ENCODE assay signal across 16 cellular contexts in genomic region chr2:199830531-199830930, GRCh38. TPM values are rescaled to one million over a fixed set of nuclear protein-coding genes. Genes with fewer than 3 reads are reported as not detected.
DNase-seq lines count a peak whose midpoint lies in the region; ATAC-seq and TF ChIP-seq lines count a peak whose summit lies in the region.
"Had no signal": no experiment of that assay in that cellular context is flagged by ENCODE, and none has a peak within 500 bp of the region (broad histone marks: within the 10 kb centered on the region; RNA-seq: fewer than 3 reads in every experiment).

No MANE protein-coding gene starts in this region.

- H3K4me2 ChIP-seq in GM23248 (ENCODE audit: unreplicated experiment): no peak overlapping the region
- no peak overlapping the region for H3K4me2 ChIP-seq in neural progenitor cell
- H3K4me2 ChIP-seq: PC-9 had no signal

- H3K4me3 Mint-ChIP-seq in activated CD8-positive, alpha-beta T cell treated with anti-CD3 and anti-CD28 coated beads, Interleukin-2, amount 10 ng/mL, durations not matched to agents 7 days and 5 days: no peak overlapping the region
- H3K4me3 Mint-ChIP-seq in activated T-helper 17 cell treated with anti-CD3 and anti-CD28 coated beads, Interleukin-2, amount 50 U/mL, for 72 hours: no peak overlapping the region
- H3K4me3 Mint-ChIP-seq in neural progenitor cell: no peak overlapping the region

- H3K9me3 Mint-ChIP-seq in activated CD8-positive, alpha-beta T cell treated with anti-CD3 and anti-CD28 coated beads, Interleukin-2, amount 10 ng/mL, durations not matched to agents 7 days and 5 days (ENCODE audit: insufficient read depth): no peaks in the 10 kb centered on the region
- H3K9me3 Mint-ChIP-seq in activated T-helper 17 cell treated with anti-CD3 and anti-CD28 coated beads, Interleukin-2, amount 50 U/mL, for 72 hours: no peaks in the 10 kb centered on the region
- no peaks in the 10 kb centered on the region for H3K9me3 Mint-ChIP-seq in neural progenitor cell

- peak overlapping the region; percentile 19 for H3K9ac ChIP-seq in SK-N-MC (ENCODE audit: insufficient read length)
- H3K9ac ChIP-seq in GM23248: no peak overlapping the region
- H3K9ac ChIP-seq in neural progenitor cell: no peak overlapping the region

- no peak overlapping the region for H3K27ac Mint-ChIP-seq in activated CD8-positive, alpha-beta T cell treated with anti-CD3 and anti-CD28 coated beads, Interleukin-2, amount 10 ng/mL, durations not matched to agents 7 days and 5 days
- H3K27ac Mint-ChIP-seq in activated T-helper 17 cell treated with anti-CD3 and anti-CD28 coated beads, Interleukin-2, amount 50 U/mL, for 72 hours: no peak overlapping the region
- H3K27ac Mint-ChIP-seq in neural progenitor cell: no peak overlapping the region

- no peaks in the 10 kb centered on the region for H3K9me2 ChIP-seq in GM23248 (ENCODE audit: insufficient read depth)

- H3K4me1 ChIP-seq in GM23248 (ENCODE audit: insufficient read depth): no peaks in the 10 kb centered on the region
- no peaks in the 10 kb centered on the region for H3K4me1 ChIP-seq in neural progenitor cell

- no peaks in the 10 kb centered on the region for H3K79me2 ChIP-seq in GM23248 (ENCODE audit: insufficient read depth)
- no peaks in the 10 kb centered on the region for H3K79me2 ChIP-seq in neural progenitor cell (ENCODE audit: low read depth)

- H3K4me1 Mint-ChIP-seq in activated CD8-positive, alpha-beta T cell treated with anti-CD3 and anti-CD28 coated beads, Interleukin-2, amount 10 ng/mL, durations not matched to agents 7 days and 5 days (ENCODE audit: low read depth): no peaks in the 10 kb centered on the region
- H3K4me1 Mint-ChIP-seq in activated T-helper 17 cell treated with anti-CD3 and anti-CD28 coated beads, Interleukin-2, amount 50 U/mL, for 72 hours: no peaks in the 10 kb centered on the region
- peaks cover 3% of the 10 kb centered on the region for H3K4me1 Mint-ChIP-seq in neural progenitor cell

- in situ Hi-C loops in GM23248 (cut with MboI): no loop called here

- H3K9me3 ChIP-seq in SK-N-MC (ENCODE audit: low read depth, low read length) (peaks cover 3% of the 10 kb centered on the region; the same call in 1 of the 2 replicates), GM23248 (ENCODE audit: low read depth) (no peaks in the 10 kb centered on the region), neural progenitor cell (ENCODE audit: low read depth) (no peaks in the 10 kb centered on the region)

- H3K27me3 ChIP-seq in GM23248 (replicated peaks; ENCODE audit: insufficient read depth): no peaks in the 10 kb centered on the region
- no peaks in the 10 kb centered on the region for H3K27me3 ChIP-seq in neural progenitor cell

- CTCF ChIA-PET in activated CD8-positive, alpha-beta T cell treated with anti-CD3 and anti-CD28 coated beads, Interleukin-2, amount 10 ng/mL, durations not matched to agents 7 days and 5 days (lab: Charles Lee): no interaction called here

- H3K27me3 Mint-ChIP-seq in activated CD8-positive, alpha-beta T cell treated with anti-CD3 and anti-CD28 coated beads, Interleukin-2, amount 10 ng/mL, durations not matched to agents 7 days and 5 days (ENCODE audit: low read depth): no peaks in the 10 kb centered on the region
- no peaks in the 10 kb centered on the region for H3K27me3 Mint-ChIP-seq in activated T-helper 17 cell treated with anti-CD3 and anti-CD28 coated beads, Interleukin-2, amount 50 U/mL, for 72 hours
- H3K27me3 Mint-ChIP-seq in neural progenitor cell (ENCODE audit: insufficient read depth, low read depth): no peaks in the 10 kb centered on the region

- peak overlapping the region; percentile 82 for H3K27ac ChIP-seq in SK-N-MC
- H3K27ac ChIP-seq in GM23248: no peak overlapping the region
- no peak overlapping the region for H3K27ac ChIP-seq in neural progenitor cell
- H3K27ac ChIP-seq: PC-9 had no signal

- TF ChIP-seq CTCF in neural progenitor cell (IDR thresholded peaks at IDR 0.05): no peak

- H4K20me1 ChIP-seq in GM23248 (ENCODE audit: insufficient read depth) (no peaks in the 10 kb centered on the region), neural progenitor cell (ENCODE audit: low read depth) (no peaks in the 10 kb centered on the region)

- no peak for ATAC-seq in activated CD8-positive, alpha-beta T cell treated with anti-CD3 and anti-CD28 coated beads, Interleukin-2, amount 10 ng/mL, durations not matched to agents 7 days and 5 days
- ATAC-seq in activated T-helper 17 cell treated with anti-CD3 and anti-CD28 coated beads, Interleukin-2, amount 50 U/mL, for 72 hours (replicated peaks): no peak

- H3K36me3 ChIP-seq in SK-N-MC (ENCODE audit: insufficient read depth, low read length): no peaks in the 10 kb centered on the region
- H3K36me3 ChIP-seq in GM23248 (ENCODE audit: low read depth): no peaks in the 10 kb centered on the region
- no peaks in the 10 kb centered on the region for H3K36me3 ChIP-seq in neural progenitor cell

- no peaks in the 10 kb centered on the region for H3K36me3 Mint-ChIP-seq in activated CD8-positive, alpha-beta T cell treated with anti-CD3 and anti-CD28 coated beads, Interleukin-2, amount 10 ng/mL, durations not matched to agents 7 days and 5 days (ENCODE audit: low read depth)
- no peaks in the 10 kb centered on the region for H3K36me3 Mint-ChIP-seq in activated T-helper 17 cell treated with anti-CD3 and anti-CD28 coated beads, Interleukin-2, amount 50 U/mL, for 72 hours (ENCODE audit: low read depth)
- H3K36me3 Mint-ChIP-seq in neural progenitor cell: no peaks in the 10 kb centered on the region

- POLR2A ChIA-PET in activated CD8-positive, alpha-beta T cell treated with anti-CD3 and anti-CD28 coated beads, Interleukin-2, amount 10 ng/mL, durations not matched to agents 7 days and 5 days (lab: Charles Lee): no interaction called here

- peak; percentile 18 for DNase-seq in AG08395 (ENCODE audit: low spot score)
- peak; percentile 62 for DNase-seq in SK-N-MC (ENCODE audit: low read depth, low spot score)
- peak; percentile 82 for DNase-seq in fibroblast of peridontal ligament (ENCODE audit: extremely low read depth)
- peak; percentile 9 for DNase-seq in middle frontal gyrus (ENCODE audit: extremely low spot score, low spot score)
- no peak for DNase-seq in activated CD8-positive, alpha-beta T cell treated with anti-CD3 and anti-CD28 coated beads, Interleukin-2, amount 10 ng/mL, durations not matched to agents 7 days and 5 days
- DNase-seq in GM23248: no peak
- no peak for DNase-seq in neural progenitor cell (ENCODE audit: low spot score)
- DNase-seq: AML-193, COR-L47, KG1, NCI-H1417 treated with DMSO at 0.1 percent for 48 hours, NCI-H1930, NCI-H446, NCI-H774, PC-9 had no signal

- peak overlapping the region; percentile 67 for H3K4me3 ChIP-seq in SK-N-MC
- H3K4me3 ChIP-seq in GM23248: no peak overlapping the region
- no peak overlapping the region for H3K4me3 ChIP-seq in neural progenitor cell
- H3K4me3 ChIP-seq: PC-9 had no signal

- 66 to 74% methylated on average over 9 of the region's 9 CpGs for WGBS in GM23248 (ENCODE audit: low coverage in 1 of 2, low lambda C conversion rate in 2 of 2, missing lambda C conversion rate in 2 of 2), 2 experiments

- H2AFZ ChIP-seq in GM23248 (no peak overlapping the region), neural progenitor cell (replicated peaks) (no peak overlapping the region)
- H2AFZ ChIP-seq: PC-9 had no signal

- H3F3A ChIP-seq in GM23248 (ENCODE audit: insufficient read depth) (no peaks in the 10 kb centered on the region), neural progenitor cell (ENCODE audit: low read depth) (no peaks in the 10 kb centered on the region)

RNA-seq across cellular contexts. Expression of gene FTCDNL1, which starts 20.5 kb away (rescaled TPM):
- total RNA-seq in activated CD8-positive, alpha-beta T cell treated with anti-CD3 and anti-CD28 coated beads, Interleukin-2, amount 10 ng/mL, durations not matched to agents 7 days and 5 days: 1 to 10 TPM; 1.5 to 1.9 TPM
- 1 to 10 TPM; 1.3 to 2.4 TPM for total RNA-seq in activated T-helper 17 cell treated with anti-CD3 and anti-CD28 coated beads, Interleukin-2, amount 50 U/mL, for 72 hours
- total RNA-seq in GM23248 (2014; rRNA removed; shearing (Covaris generic)): 0.13 and 0.65 TPM in 2 replicates
- 1.6 and 1.9 TPM in 2 replicates for polyA plus RNA-seq in GM23248 (2016; fragmentation: Nextera tagmentation; extraction: Ambion mirVana)
- total RNA-seq in neural progenitor cell (ENCODE audit: low replicate concordance): 0.31 and 2.7 TPM in 2 replicates

Comparison
In these comparisons a context has a peak if more than half of its experiments do, and no peak if none do; other contexts are left out.
1. DNase-seq: peak in AG08395 (single experiment), SK-N-MC (single experiment), fibroblast of peridontal ligament (single experiment) and middle frontal gyrus (single experiment); none in activated CD8-positive, alpha-beta T cell treated with anti-CD3 and anti-CD28 coated beads, Interleukin-2, amount 10 ng/mL, durations not matched to agents 7 days and 5 days (single experiment), GM23248 (single experiment) and neural progenitor cell (single experiment).